In the genomic region with DNA sequence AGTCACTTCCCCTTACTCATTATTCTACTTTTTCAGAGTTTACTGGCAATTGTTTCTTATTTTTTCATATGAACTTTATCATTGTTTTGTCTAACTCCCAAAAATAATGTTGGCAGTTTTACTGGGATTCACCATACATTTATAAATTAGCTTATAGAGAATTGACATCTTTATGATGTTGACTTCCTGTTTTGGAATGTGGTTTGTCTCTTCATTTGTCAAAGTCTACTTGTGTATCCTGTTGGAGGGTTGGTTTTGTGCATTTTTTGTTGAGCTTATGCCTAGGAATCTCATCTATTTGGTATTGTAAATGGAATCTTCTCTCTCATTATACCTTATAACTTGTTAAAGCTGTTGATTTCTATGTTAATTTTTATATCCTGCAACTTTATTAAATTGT, we compare ENCODE assay signal across 1 cellular context.
TF ChIP-seq lines count a peak whose summit lies in the region.

No MANE protein-coding gene starts in this region.

TF ChIP-seq in IMR-90, 13 proteins besides CTCF, POLR2A, EP300 and RAD21 (continued from another document):
- TF ChIP-seq, protein P1, sequence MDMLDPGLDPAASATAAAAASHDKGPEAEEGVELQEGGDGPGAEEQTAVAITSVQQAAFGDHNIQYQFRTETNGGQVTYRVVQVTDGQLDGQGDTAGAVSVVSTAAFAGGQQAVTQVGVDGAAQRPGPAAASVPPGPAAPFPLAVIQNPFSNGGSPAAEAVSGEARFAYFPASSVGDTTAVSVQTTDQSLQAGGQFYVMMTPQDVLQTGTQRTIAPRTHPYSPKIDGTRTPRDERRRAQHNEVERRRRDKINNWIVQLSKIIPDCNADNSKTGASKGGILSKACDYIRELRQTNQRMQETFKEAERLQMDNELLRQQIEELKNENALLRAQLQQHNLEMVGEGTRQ (IDR thresholded peaks at IDR 0.05; ENCODE audit: low read depth, low read length) = no peak
- TF ChIP-seq CHD1 (IDR thresholded peaks at IDR 0.05; ENCODE audit: low read depth, low read length) (no peak), MAFK (IDR thresholded peaks at IDR 0.05; ENCODE audit: low read depth, low read length) (no peak), SMC3 (IDR thresholded peaks at IDR 0.05; ENCODE audit: low read depth, low read length) (no peak), RFX5 (IDR thresholded peaks at IDR 0.05; ENCODE audit: low read depth, low read length) (no peak), BHLHE40 (IDR thresholded peaks at IDR 0.05; ENCODE audit: low read depth, low read length) (no peak), FOS (IDR thresholded peaks at IDR 0.05; ENCODE audit: low read depth, low read length) (no peak), RCOR1 (IDR thresholded peaks at IDR 0.05; ENCODE audit: insufficient replicate concordance, low read length) (no peak), NFE2L2 (IDR thresholded peaks at IDR 0.05; ENCODE audit: low read depth, low read length) (no peak), MXI1 (IDR thresholded peaks at IDR 0.05; ENCODE audit: borderline replicate concordance, low read depth, low read length) (no peak)
- TF ChIP-seq, protein P2, sequence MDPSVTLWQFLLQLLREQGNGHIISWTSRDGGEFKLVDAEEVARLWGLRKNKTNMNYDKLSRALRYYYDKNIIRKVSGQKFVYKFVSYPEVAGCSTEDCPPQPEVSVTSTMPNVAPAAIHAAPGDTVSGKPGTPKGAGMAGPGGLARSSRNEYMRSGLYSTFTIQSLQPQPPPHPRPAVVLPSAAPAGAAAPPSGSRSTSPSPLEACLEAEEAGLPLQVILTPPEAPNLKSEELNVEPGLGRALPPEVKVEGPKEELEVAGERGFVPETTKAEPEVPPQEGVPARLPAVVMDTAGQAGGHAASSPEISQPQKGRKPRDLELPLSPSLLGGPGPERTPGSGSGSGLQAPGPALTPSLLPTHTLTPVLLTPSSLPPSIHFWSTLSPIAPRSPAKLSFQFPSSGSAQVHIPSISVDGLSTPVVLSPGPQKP (IDR thresholded peaks at IDR 0.05; ENCODE audit: borderline replicate concordance, low read depth, low read length) = no peak
